26 cellular contexts compared by ENCODE assay signal in genomic region chr20:50720582-50720981, GRCh38. TPM values are rescaled to one million over a fixed set of nuclear protein-coding genes. Genes with fewer than 3 reads are reported as not detected.
DNase-seq lines count a peak whose midpoint lies in the region; ATAC-seq, FAIRE-seq and TF ChIP-seq lines count a peak whose summit lies in the region.
"Had no signal": no experiment of that assay in that cellular context is flagged by ENCODE, and none has a peak within 500 bp of the region (broad histone marks: within the 10 kb centered on the region; RNA-seq: fewer than 3 reads in every experiment).

No MANE protein-coding gene starts in this region.

- intact Hi-C loops in left ventricle myocardium inferior (cut with micrococcal nuclease) (no loop called here), heart left ventricle (cut with DNase I) (loop anchor here in 1 of 10 donors (5.0 kb wide), 2 partner anchors 63 to 93 kb away; no protein-coding TSS in a partner anchor), GM12878 (cut with micrococcal nuclease; ENCODE audit: unreplicated experiment) (no loop called here)

- no peaks in the 10 kb centered on the region for H3K9me3 ChIP-seq in left ventricle myocardium inferior (replicated peaks)
- no peaks in the 10 kb centered on the region for H3K9me3 ChIP-seq in heart left ventricle
- H3K9me3 ChIP-seq in GM12878 (replicated peaks; ENCODE audit: control insufficient read depth, insufficient read depth, low read length), result no peaks in the 10 kb centered on the region
- H3K9me3 ChIP-seq: BLaER1 treated with 17β-estradiol and CSF1 and Interleukin-3, amounts not matched to agents 10 nM and 100 nM; Caco-2 had no signal

- FAIRE-seq in GM12878 (lab: Jason Lieb, UNC), result no peak
- FAIRE-seq: G401.6, GM12892, HTR-8/SVneo had no signal

- DNase-seq in left ventricle myocardium inferior (no peak), heart left ventricle (no peak), GM12878 (ENCODE audit: low read depth, low spot score) (no peak), fibroblast of the aortic adventitia (ENCODE audit: low read depth) (no peak), occipital lobe (lab: John Stamatoyannopoulos, UW) (no peak), superior temporal gyrus (ENCODE audit: extremely low spot score) (no peak), NCI-H1417 (lab: John Stamatoyannopoulos, UW) (no peak)
- DNase-seq: Caco-2; CD4-positive, alpha-beta T cell; NCI-H1048; NCI-H1417 treated with DMSO at 0.1 percent for 48 hours; NCI-H1694 treated with DMSO at 0.1 percent for 48 hours; NCI-H2081; NCI-H2227 treated with DMSO at 0.1 percent for 48 hours; NCI-H526 treated with DMSO at 0.1 percent for 48 hours; PC-9; RPMI8226; SHP77 had no signal

- H3K4me3 ChIP-seq in left ventricle myocardium inferior (no peak overlapping the region), heart left ventricle (no peak overlapping the region), GM12878 (no peak overlapping the region), fibroblast of the aortic adventitia (ENCODE audit: low read depth, low read length) (no peak overlapping the region)
- H3K4me3 ChIP-seq: BLaER1 treated with 17β-estradiol and CSF1 and Interleukin-3, amounts not matched to agents 10 nM and 100 nM; PC-9 had no signal

- no peaks in the 10 kb centered on the region for H3K79me2 ChIP-seq in GM12878 (ENCODE audit: control insufficient read depth, insufficient read depth, low read length)

- POLR2A ChIA-PET in GM12878 (lab: Charles Lee), result interaction anchor here (0.6 kb wide), 1 partner anchor 636 kb away, joined by 3 read pairs; no protein-coding TSS in a partner anchor

- no peak overlapping the region for H3K9ac ChIP-seq in GM12878 (ENCODE audit: control insufficient read depth, insufficient read depth, low read length)
- H3K9ac ChIP-seq: BLaER1 treated with 17β-estradiol and CSF1 and Interleukin-3, amounts not matched to agents 10 nM and 100 nM; KMS-11 had no signal

- H3K27ac ChIP-seq in left ventricle myocardium inferior (replicated peaks) (peak overlapping the region; percentile 50), heart left ventricle (peak overlapping the region in 2 of 12 donors; percentile 3 to 86), GM12878 (ENCODE audit: control insufficient read depth, insufficient read depth) (no peak overlapping the region)
- H3K27ac ChIP-seq: BLaER1 treated with 17β-estradiol and CSF1 and Interleukin-3, amounts not matched to agents 10 nM and 100 nM; KMS-11; PC-9 had no signal

- SMC1A ChIA-PET in GM12878 (lab: Charles Lee; ENCODE audit: uncharacterized antibody, unreplicated experiment), result interaction anchor here (0.6 kb wide), 1 partner anchor 104 kb away, joined by 3 read pairs; no protein-coding TSS in a partner anchor

- no peak overlapping the region for H3K4me2 ChIP-seq in GM12878 (ENCODE audit: control insufficient read depth, insufficient read depth)
- H3K4me2 ChIP-seq: BLaER1 treated with 17β-estradiol and CSF1 and Interleukin-3, amounts not matched to agents 10 nM and 100 nM; KMS-11; PC-9 had no signal

- CTCF ChIA-PET in GM12878 (lab: Yijun Ruan, JAX), result interaction anchor here (1.0 kb wide), 1 partner anchor 162 kb away, joined by 3 read pairs; no protein-coding TSS in a partner anchor

- peaks cover 1% of the 10 kb centered on the region for H3K27me3 ChIP-seq in left ventricle myocardium inferior (ENCODE audit: low read depth)
- no peaks in the 10 kb centered on the region for H3K27me3 ChIP-seq in heart left ventricle
- H3K27me3 ChIP-seq in GM12878 (replicated peaks in 1 of 2; ENCODE audit: control insufficient read depth in 2 of 2, insufficient read depth in 2 of 2, low read length in 1 of 2), result no peaks in the 10 kb centered on the region; a peak in 1 of 4 replicates
- H3K27me3 ChIP-seq: BLaER1 treated with 17β-estradiol and CSF1 and Interleukin-3, amounts not matched to agents 10 nM and 100 nM had no signal

- TF ChIP-seq POLR2A in heart left ventricle (IDR thresholded peaks at IDR 0.05) (no peak), GM12878 (IDR thresholded peaks at IDR 0.05; ENCODE audit: low read depth, low read length) (no peak)

- peaks cover 54% of the 10 kb centered on the region for H3K4me1 ChIP-seq in left ventricle myocardium inferior
- H3K4me1 ChIP-seq in heart left ventricle, result peaks cover 0 to 32% (median 14%) of the 10 kb centered on the region in 12 donors
- H3K4me1 ChIP-seq in GM12878 (ENCODE audit: control insufficient read depth, insufficient read depth, low read length), result no peaks in the 10 kb centered on the region; the same call in 1 of the 2 replicates

- H2AFZ ChIP-seq in GM12878 (ENCODE audit: control insufficient read depth, low read depth, low read length), result no peak overlapping the region
- H2AFZ ChIP-seq: PC-9 had no signal

- RAD21 ChIA-PET in GM12878 (lab: Charles Lee; ENCODE audit: unreplicated experiment), result interaction anchor here (0.6 kb wide), 1 partner anchor 8 kb away, joined by 4 read pairs; no protein-coding TSS in a partner anchor

- ATAC-seq in heart left ventricle (no peak), GM12878 (no peak), GM18868 (IDR thresholded peaks at IDR 0.05; ENCODE audit: unreplicated experiment) (no peak)

- H3K36me3 ChIP-seq in left ventricle myocardium inferior (no peaks in the 10 kb centered on the region), heart left ventricle (no peaks in the 10 kb centered on the region), GM12878 (ENCODE audit: control insufficient read depth in 2 of 2, insufficient read depth in 2 of 2, low read length in 1 of 2) (no peaks in the 10 kb centered on the region)
- H3K36me3 ChIP-seq: BLaER1 treated with 17β-estradiol and CSF1 and Interleukin-3, amounts not matched to agents 10 nM and 100 nM had no signal

- TF ChIP-seq EP300 in GM12878 (IDR thresholded peaks at IDR 0.05; ENCODE audit: borderline replicate concordance in 1 of 2, control insufficient read depth in 1 of 2, low read depth in 2 of 2, low read length in 2 of 2), result no peak

- no peaks in the 10 kb centered on the region for H4K20me1 ChIP-seq in GM12878 (ENCODE audit: control insufficient read depth, insufficient read depth)
- H4K20me1 ChIP-seq: BLaER1 treated with 17β-estradiol and CSF1 and Interleukin-3, amounts not matched to agents 10 nM and 100 nM had no signal

- no peak for TF ChIP-seq CTCF in left ventricle myocardium inferior (IDR thresholded peaks at IDR 0.05; ENCODE audit: borderline replicate concordance)
- peak in 2 of 12 donors; percentile 6 to 9 for TF ChIP-seq CTCF in heart left ventricle (IDR thresholded peaks at IDR 0.05)
- no peak for TF ChIP-seq CTCF in GM12878 (IDR thresholded peaks at IDR 0.05 in 2 of 3, conservative IDR thresholded peaks at IDR 0.05 in 1 of 3; ENCODE audit: control insufficient read depth in 2 of 3, extremely low read depth in 1 of 3, insufficient read depth in 1 of 3, low read depth in 3 of 3, low read length in 3 of 3)
- TF ChIP-seq CTCF in fibroblast of the aortic adventitia (IDR thresholded peaks at IDR 0.05; ENCODE audit: insufficient read depth, low read length), result peak; percentile 1

- in situ Hi-C loops in GM12878 (cut with MboI), result no loop called here

- BruUV-seq in GM12878 (replicated peaks; lab: Mats Ljungman, UMichigan), result no TSS peak

- TF ChIP-seq RAD21 in GM12878 (IDR thresholded peaks at IDR 0.05; ENCODE audit: insufficient read depth, low read depth, low read length), result no peak

RNA-seq across cellular contexts. Expression of gene PARD6B, which starts 10.8 kb away (rescaled TPM):
- 3.4 TPM for total RNA-seq in left ventricle myocardium inferior
- total RNA-seq in heart left ventricle, result 10 to 100 TPM in 1 of 9 donors, 1 to 10 TPM in 8; 2.7 to 12.2 (median 5.1) TPM
- 1 to 10 TPM; 1.3 to 2.4 TPM for polyA plus RNA-seq in heart left ventricle
- total RNA-seq in GM12878 (2013; cell fraction: nucleolus; rRNA removed), result 5.4 and 5.5 TPM in 2 replicates
- 2.1 and 2.6 TPM in 2 replicates for total RNA-seq in GM12878 (2014; rRNA removed)
- 3.0 and 3.1 TPM in 2 replicates for total RNA-seq in GM12878 (2014; rRNA removed; fragmentation: Illumina TruSeq; extraction: Trizol)
- 4.3 and 4.7 TPM in 2 replicates for total RNA-seq in GM12878 (2021)
- polyA plus RNA-seq in GM12878 (2011; ENCODE audit: low read depth), result 0.54 TPM
- polyA plus RNA-seq in GM12878 (2011; rRNA removed), result 1.3 and 2.6 TPM in 2 replicates
- 0.57 and 0.67 TPM in 2 replicates for polyA plus RNA-seq in GM12878 (2011; cell fraction: cytosol; rRNA removed)
- polyA plus RNA-seq in GM12878 (2011; cell fraction: nucleus; rRNA removed), result 0.55 and 0.63 TPM in 2 replicates
- polyA plus RNA-seq in GM12878 (2012), result 0.60 and 0.88 TPM in 2 replicates
- polyA plus RNA-seq in GM12878 (2014; fragmentation: Illumina TruSeq; extraction: Trizol), result 0.65 and 1.1 TPM in 2 replicates
- 1 to 10 TPM in 1 of 2 experiments, under 1 TPM in 1; 0.57 to 1.9 TPM for polyA plus RNA-seq in GM12878 (2014; fragmentation: Nextera tagmentation; extraction: Ambion mirVana)
- polyA plus RNA-seq in GM12878 (2014; rRNA removed), result 0.85 and 0.86 TPM in 2 replicates
- 1 to 10 TPM; 2.5 to 3.0 TPM for polyA plus RNA-seq in GM12878 (2016; fragmentation: Nextera tagmentation; extraction: Ambion mirVana)
- polyA minus RNA-seq in GM12878 (2011; rRNA and poly(A)+ RNA removed), result 1.2 and 1.8 TPM in 2 replicates
- 1.2 and 1.6 TPM in 2 replicates for polyA minus RNA-seq in GM12878 (2011; cell fraction: cytosol; rRNA and poly(A)+ RNA removed)
- polyA minus RNA-seq in GM12878 (2011; cell fraction: nucleus; rRNA and poly(A)+ RNA removed), result 0.73 and 1.1 TPM in 2 replicates
- total RNA-seq in fibroblast of the aortic adventitia (ENCODE audit: low replicate concordance), result 1.4 and 1.5 TPM in 2 replicates
- 17.5 TPM for total RNA-seq in occipital lobe

RNA-seq across cellular contexts. Expression of gene RIPOR3, which starts 29.2 kb away (rescaled TPM):
- 6.5 TPM for total RNA-seq in left ventricle myocardium inferior
- 10 to 100 TPM in 2 of 9 donors, 1 to 10 TPM in 7; 2.4 to 10.4 (median 4.9) TPM for total RNA-seq in heart left ventricle
- polyA plus RNA-seq in heart left ventricle, result 10 to 100 TPM in 1 of 2 donors, 1 to 10 TPM in 1; 3.0 to 20.7 TPM
- total RNA-seq in GM12878 (2013; cell fraction: nucleolus; rRNA removed), result not detected in 2 replicates
- not detected in 2 replicates for total RNA-seq in GM12878 (2014; rRNA removed)
- not detected in 2 replicates for total RNA-seq in GM12878 (2014; rRNA removed; fragmentation: Illumina TruSeq; extraction: Trizol)
- 0.05 TPM in 1 of 2 replicates, not detected in the other for total RNA-seq in GM12878 (2021)
- polyA plus RNA-seq in GM12878 (2011; ENCODE audit: low read depth), result 0.10 TPM
- polyA plus RNA-seq in GM12878 (2011; rRNA removed), result not detected in 2 replicates
- polyA plus RNA-seq in GM12878 (2011; cell fraction: cytosol; rRNA removed), result not detected in 2 replicates
- polyA plus RNA-seq in GM12878 (2011; cell fraction: nucleus; rRNA removed), result 0.07 TPM in 1 of 2 replicates, not detected in the other
- polyA plus RNA-seq in GM12878 (2012), result 0.32 and 0.50 TPM in 2 replicates
- 0.07 TPM in 1 of 2 replicates, not detected in the other for polyA plus RNA-seq in GM12878 (2014; fragmentation: Illumina TruSeq; extraction: Trizol)
- not detected for polyA plus RNA-seq in GM12878 (2014; fragmentation: Nextera tagmentation; extraction: Ambion mirVana)
- 0.04 TPM in 1 of 2 replicates, not detected in the other for polyA plus RNA-seq in GM12878 (2014; rRNA removed)
- polyA plus RNA-seq in GM12878 (2016; fragmentation: Nextera tagmentation; extraction: Ambion mirVana), result under 1 TPM; 0.17 to 0.55 TPM
- polyA minus RNA-seq in GM12878 (2011; rRNA and poly(A)+ RNA removed), result not detected in 2 replicates
- polyA minus RNA-seq in GM12878 (2011; cell fraction: cytosol; rRNA and poly(A)+ RNA removed), result not detected in 2 replicates
- polyA minus RNA-seq in GM12878 (2011; cell fraction: nucleus; rRNA and poly(A)+ RNA removed), result not detected in 2 replicates
- total RNA-seq in fibroblast of the aortic adventitia (ENCODE audit: low replicate concordance), result 1.6 and 6.5 TPM in 2 replicates
- total RNA-seq in occipital lobe, result 1.7 TPM
- total RNA-seq: A172; CD4-positive, alpha-beta T cell; SK-MEL-5 had no signal
